17 cellular contexts compared by ENCODE assay signal in genomic region chr2:37730037-37730813, GRCh38. TPM values are rescaled to one million over a fixed set of nuclear protein-coding genes. Genes with fewer than 3 reads are reported as not detected.
A peak's percentile ranks its signal among the peaks of the same experiment; 100 is the strongest.
DNase-seq lines count a peak whose midpoint lies in the region; ATAC-seq, FAIRE-seq and TF ChIP-seq lines count a peak whose summit lies in the region.
"Had no signal": no experiment of that assay in that cellular context is flagged by ENCODE, and none has a peak within 500 bp of the region (broad histone marks: within the 10 kb centered on the region; RNA-seq: fewer than 3 reads in every experiment).

No MANE protein-coding gene starts in this region.

- no peak for TF ChIP-seq POLR2A in erythroblast (IDR thresholded peaks at IDR 0.05; ENCODE audit: low read length)

- no peak overlapping the region for H3K4me3 Mint-ChIP-seq in activated CD4-positive, alpha-beta T cell treated with anti-CD3 and anti-CD28 coated beads for 36 hours
- H3K4me3 Mint-ChIP-seq in activated CD4-positive, alpha-beta T cell treated with anti-CD3 and anti-CD28 coated beads, Interleukin-2, amount 10 ng/mL, durations not matched to agents 7 days and 5 days: no peak overlapping the region
- H3K4me3 Mint-ChIP-seq: CD4-positive, alpha-beta T cell had no signal

- no peak for DNase-seq in activated CD4-positive, alpha-beta T cell treated with anti-CD3 and anti-CD28 coated beads for 36 hours
- DNase-seq in activated CD4-positive, alpha-beta T cell treated with anti-CD3 and anti-CD28 coated beads, Interleukin-2, amount 10 ng/mL, durations not matched to agents 7 days and 5 days: no peak
- peak; percentile 52 for DNase-seq in HT-29 (ENCODE audit: low spot score)
- DNase-seq in renal cortical epithelial cell (ENCODE audit: low read depth): peak; percentile 90
- no peak for DNase-seq in NCI-H1436 treated with DMSO at 0.1 percent for 48 hours (lab: John Stamatoyannopoulos, UW)
- no peak for DNase-seq in erythroblast (lab: John Stamatoyannopoulos, UW)
- DNase-seq: 8988T; BE2C; CD4-positive, alpha-beta T cell; DMS79; NCI-H187 treated with DMSO at 0.1 percent for 48 hours; NCI-H345; NCI-H526 treated with DMSO at 0.1 percent for 48 hours; NK-92 treated with Interleukin-12 subunit alpha and Interleukin-12 subunit beta, amount 100 ng/mL, for 24 hours had no signal

- H3K27me3 Mint-ChIP-seq in activated CD4-positive, alpha-beta T cell treated with anti-CD3 and anti-CD28 coated beads for 36 hours: no peaks in the 10 kb centered on the region
- no peaks in the 10 kb centered on the region for H3K27me3 Mint-ChIP-seq in activated CD4-positive, alpha-beta T cell treated with anti-CD3 and anti-CD28 coated beads, Interleukin-2, amount 10 ng/mL, durations not matched to agents 7 days and 5 days
- H3K27me3 Mint-ChIP-seq: CD4-positive, alpha-beta T cell had no signal

- peak; percentile 97 for ATAC-seq in activated CD4-positive, alpha-beta T cell treated with anti-CD3 and anti-CD28 coated beads for 36 hours
- no peak for ATAC-seq in HG03108 (IDR thresholded peaks at IDR 0.05; ENCODE audit: unreplicated experiment)

- CTCF ChIA-PET in activated CD4-positive, alpha-beta T cell treated with anti-CD3 and anti-CD28 coated beads for 36 hours (lab: Charles Lee): interaction anchor here (0.6 kb wide), 1 partner anchor 111 kb away, joined by 3 read pairs; no protein-coding TSS in a partner anchor
- CTCF ChIA-PET in activated CD4-positive, alpha-beta T cell treated with anti-CD3 and anti-CD28 coated beads, Interleukin-2, amount 10 ng/mL, durations not matched to agents 7 days and 5 days (lab: Charles Lee): no interaction called here

- intact Hi-C loops in activated CD4-positive, alpha-beta T cell treated with anti-CD3 and anti-CD28 coated beads for 36 hours (cut with DNase I, micrococcal nuclease): no loop called here

- peaks cover 2% of the 10 kb centered on the region for H3K9me3 Mint-ChIP-seq in activated CD4-positive, alpha-beta T cell treated with anti-CD3 and anti-CD28 coated beads for 36 hours (ENCODE audit: low read depth)
- no peaks in the 10 kb centered on the region for H3K9me3 Mint-ChIP-seq in activated CD4-positive, alpha-beta T cell treated with anti-CD3 and anti-CD28 coated beads, Interleukin-2, amount 10 ng/mL, durations not matched to agents 7 days and 5 days
- H3K9me3 Mint-ChIP-seq: CD4-positive, alpha-beta T cell had no signal

- no peak overlapping the region for H3K27ac Mint-ChIP-seq in activated CD4-positive, alpha-beta T cell treated with anti-CD3 and anti-CD28 coated beads for 36 hours
- no peak overlapping the region for H3K27ac Mint-ChIP-seq in activated CD4-positive, alpha-beta T cell treated with anti-CD3 and anti-CD28 coated beads, Interleukin-2, amount 10 ng/mL, durations not matched to agents 7 days and 5 days
- H3K27ac Mint-ChIP-seq: CD4-positive, alpha-beta T cell had no signal

- FAIRE-seq in islet of Langerhans (lab: Jason Lieb, UNC): peak; percentile 13
- FAIRE-seq: D721Med had no signal

- peaks cover 7% of the 10 kb centered on the region for H3K4me1 Mint-ChIP-seq in activated CD4-positive, alpha-beta T cell treated with anti-CD3 and anti-CD28 coated beads for 36 hours
- no peaks in the 10 kb centered on the region for H3K4me1 Mint-ChIP-seq in activated CD4-positive, alpha-beta T cell treated with anti-CD3 and anti-CD28 coated beads, Interleukin-2, amount 10 ng/mL, durations not matched to agents 7 days and 5 days

- H3K36me3 Mint-ChIP-seq in activated CD4-positive, alpha-beta T cell treated with anti-CD3 and anti-CD28 coated beads for 36 hours (ENCODE audit: low read depth): no peaks in the 10 kb centered on the region
- H3K36me3 Mint-ChIP-seq in activated CD4-positive, alpha-beta T cell treated with anti-CD3 and anti-CD28 coated beads, Interleukin-2, amount 10 ng/mL, durations not matched to agents 7 days and 5 days (ENCODE audit: low read depth): no peaks in the 10 kb centered on the region

- POLR2A ChIA-PET in activated CD4-positive, alpha-beta T cell treated with anti-CD3 and anti-CD28 coated beads for 36 hours (lab: Charles Lee): no interaction called here
- POLR2A ChIA-PET in activated CD4-positive, alpha-beta T cell treated with anti-CD3 and anti-CD28 coated beads, Interleukin-2, amount 10 ng/mL, durations not matched to agents 7 days and 5 days (lab: Charles Lee): no interaction called here

RNA-seq across cellular contexts. Expression of gene CDC42EP3, which starts 58.8 kb away (rescaled TPM):
- 10 to 100 TPM; 16.4 to 25.2 TPM for total RNA-seq in activated CD4-positive, alpha-beta T cell treated with anti-CD3 and anti-CD28 coated beads for 36 hours
- 10 to 100 TPM; 28.2 to 39.8 TPM for total RNA-seq in activated CD4-positive, alpha-beta T cell treated with anti-CD3 and anti-CD28 coated beads, Interleukin-2, amount 10 ng/mL, durations not matched to agents 7 days and 5 days
- total RNA-seq in HT-29 (2014; rRNA removed; shearing (Covaris generic)): 6.6 and 13.6 TPM in 2 replicates
- 22.2 and 33.2 TPM in 2 replicates for total RNA-seq in renal cortical epithelial cell

Comparison
In these comparisons a context has a peak if more than half of its experiments do, and no peak if none do; other contexts are left out.
1. DNase-seq: peak in HT-29 (single experiment) and renal cortical epithelial cell (single experiment); none in activated CD4-positive, alpha-beta T cell treated with anti-CD3 and anti-CD28 coated beads for 36 hours (single experiment), activated CD4-positive, alpha-beta T cell treated with anti-CD3 and anti-CD28 coated beads, Interleukin-2, amount 10 ng/mL, durations not matched to agents 7 days and 5 days (single experiment), NCI-H1436 treated with DMSO at 0.1 percent for 48 hours (single experiment) and erythroblast (0 of 2).